Comparison of ENCODE assay signal across 24 cellular contexts in the genomic region with DNA sequence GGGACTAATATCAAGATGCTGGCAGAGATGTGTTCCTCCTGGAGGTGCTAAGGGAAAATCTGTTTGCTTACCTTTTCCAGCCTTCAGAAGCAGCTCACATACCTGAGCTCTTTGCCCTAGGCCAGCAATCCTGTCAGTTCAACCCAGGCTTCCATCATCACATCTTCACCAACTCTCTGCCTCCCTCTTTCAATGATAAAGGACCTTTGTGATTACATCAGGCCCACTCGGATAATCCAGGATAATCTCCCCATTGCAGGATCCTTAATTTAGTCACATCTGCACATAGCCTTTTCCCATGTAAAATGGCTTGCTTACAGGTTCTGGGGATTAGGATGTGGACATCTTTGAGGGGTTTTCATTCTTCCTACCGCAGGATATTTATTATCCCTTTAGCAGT. TPM values are rescaled to one million over a fixed set of nuclear protein-coding genes. Genes with fewer than 3 reads are reported as not detected.
DNase-seq lines count a peak whose midpoint lies in the region; ATAC-seq, FAIRE-seq and TF ChIP-seq lines count a peak whose summit lies in the region.
"Had no signal": no experiment of that assay in that cellular context is flagged by ENCODE, and none has a peak within 500 bp of the region (broad histone marks: within the 10 kb centered on the region; RNA-seq: fewer than 3 reads in every experiment).

No MANE protein-coding gene starts in this region.

- H3K79me1 ChIP-seq in H9 (ENCODE audit: insufficient read depth, low read depth, low read length, poor library complexity, severe bottlenecking), result no peaks in the 10 kb centered on the region

- H3K56ac ChIP-seq in H9 (ENCODE audit: insufficient read length, low read depth, low read length), result no peak overlapping the region

- H3K27ac ChIP-seq in H9 (ENCODE audit: insufficient read length, low read depth, low read length), result no peak overlapping the region
- H3K27ac ChIP-seq in WERI-Rb-1, result no peak overlapping the region
- no peak overlapping the region for H3K27ac ChIP-seq in pancreas
- H3K27ac ChIP-seq in CD8-positive, alpha-beta memory T cell (ENCODE audit: low read depth, low read length), result no peak overlapping the region
- H3K27ac ChIP-seq: BLaER1 treated with 17β-estradiol and CSF1 and Interleukin-3, amounts not matched to agents 10 nM and 100 nM had no signal

- WGBS in H9 (ENCODE audit: extremely low coverage, insufficient read length, low lambda C conversion rate), result no CpG with 5 or more reads among the region's 2 CpGs
- WGBS in pancreas, 2 donors, result 93 to 95% methylated on average over 2 of the region's 2 CpGs

- H3K27me3 Mint-ChIP-seq in H9 (ENCODE audit: low read depth), result no peaks in the 10 kb centered on the region
- H3K27me3 Mint-ChIP-seq in CD8-positive, alpha-beta memory T cell, result no peaks in the 10 kb centered on the region
- H3K27me3 Mint-ChIP-seq: B cell, IgD-negative memory B cell had no signal

- no peak overlapping the region for H2BK12ac ChIP-seq in H9 (ENCODE audit: insufficient read length, low read depth, low read length)

- H2BK20ac ChIP-seq in H9 (ENCODE audit: low read depth, low read length, poor library complexity, severe bottlenecking), result no peak overlapping the region

- no peaks in the 10 kb centered on the region; a peak in 1 of 5 replicates for H3K9me3 Mint-ChIP-seq in H9
- H3K9me3 Mint-ChIP-seq in CD8-positive, alpha-beta memory T cell, result no peaks in the 10 kb centered on the region
- H3K9me3 Mint-ChIP-seq: CD8-positive, alpha-beta T cell; IgD-negative memory B cell had no signal

- H3K27ac Mint-ChIP-seq in H9, result peak overlapping the region in 2 of 3 experiments; percentile 48 to 68; a peak in 4 of 7 replicates
- peak overlapping the region in 1 of 8 donors; percentile 38 for H3K27ac Mint-ChIP-seq in CD8-positive, alpha-beta memory T cell
- H3K27ac Mint-ChIP-seq: B cell; CD8-positive, alpha-beta T cell had no signal

- H3K27me3 ChIP-seq in H9 (ENCODE audit: insufficient read depth, low read length) (no peaks in the 10 kb centered on the region), WERI-Rb-1 (ENCODE audit: insufficient read depth, low read depth, severe bottlenecking) (no peaks in the 10 kb centered on the region), pancreas (no peaks in the 10 kb centered on the region)
- no peaks in the 10 kb centered on the region for H3K27me3 ChIP-seq in CD8-positive, alpha-beta memory T cell (ENCODE audit: insufficient read depth, low read length, poor library complexity, severe bottlenecking)
- H3K27me3 ChIP-seq: BLaER1 treated with 17β-estradiol and CSF1 and Interleukin-3, amounts not matched to agents 10 nM and 100 nM had no signal

- no peak overlapping the region for H3T11ph ChIP-seq in H9 (ENCODE audit: low read length)

- no peak overlapping the region for H4K8ac ChIP-seq in H9 (replicated peaks; ENCODE audit: insufficient read length, low read depth, low read length)

- H3K36me3 ChIP-seq in WERI-Rb-1, result no peaks in the 10 kb centered on the region
- H3K36me3 ChIP-seq in pancreas, result peaks cover 0 to 3% (median 0%) of the 10 kb centered on the region in 3 donors
- peaks cover 1% of the 10 kb centered on the region for H3K36me3 ChIP-seq in CD8-positive, alpha-beta memory T cell (ENCODE audit: insufficient read depth, low read length)

- no peak overlapping the region for H3K14ac ChIP-seq in H9 (ENCODE audit: insufficient read depth, low read length)

- H3K79me2 ChIP-seq in H9 (ENCODE audit: insufficient read depth, low read length), result no peaks in the 10 kb centered on the region; the same call in 1 of the 2 replicates

- no peak overlapping the region for H2AK5ac ChIP-seq in H9 (ENCODE audit: insufficient read length, low read length)

- H3K4me3 Mint-ChIP-seq in H9, result no peak overlapping the region
- no peak overlapping the region for H3K4me3 Mint-ChIP-seq in CD8-positive, alpha-beta memory T cell
- H3K4me3 Mint-ChIP-seq: B cell; CD8-positive, alpha-beta T cell; IgD-negative memory B cell had no signal

- no peak overlapping the region for H3K9ac ChIP-seq in H9 (ENCODE audit: extremely low read depth, insufficient read length, low read length)
- H3K9ac ChIP-seq: BLaER1 treated with 17β-estradiol and CSF1 and Interleukin-3, amounts not matched to agents 10 nM and 100 nM had no signal

- H3K18ac ChIP-seq in H9 (ENCODE audit: insufficient read length, low read depth, low read length), result no peak overlapping the region

- POLR2A ChIA-PET in CD8-positive, alpha-beta memory T cell (lab: Charles Lee), result no interaction called here

- H2BK5ac ChIP-seq in H9 (ENCODE audit: insufficient read length, low read length), result no peak overlapping the region

- H4K5ac ChIP-seq in H9 (ENCODE audit: insufficient read length, low read depth, low read length), result no peak overlapping the region

- no peak overlapping the region for H3K4me2 ChIP-seq in H9 (ENCODE audit: insufficient read depth, insufficient read length, low read length)
- H3K4me2 ChIP-seq: BLaER1 treated with 17β-estradiol and CSF1 and Interleukin-3, amounts not matched to agents 10 nM and 100 nM had no signal

- H3K36me3 Mint-ChIP-seq in H9 (ENCODE audit: insufficient read depth in 1 of 3, low read depth in 3 of 3), result peaks cover 0 to 2% (median under 1%) of the 10 kb centered on the region in 3 experiments; a peak in 3 of 7 replicates
- peaks cover 0 to 40% (median 12%) of the 10 kb centered on the region in 3 donors for H3K36me3 Mint-ChIP-seq in CD8-positive, alpha-beta memory T cell

- no peak for FAIRE-seq in pancreas (lab: Jason Lieb, UNC)
- FAIRE-seq: G401.6, GM12891, GM19239, H1, HepG2, HTR-8/SVneo had no signal

- intact Hi-C loops in pancreas (cut with DNase I), result no loop called here

- ATAC-seq in pancreas (no peak), HG03135 (IDR thresholded peaks at IDR 0.05; ENCODE audit: unreplicated experiment) (no peak), GM19324 (IDR thresholded peaks at IDR 0.05; ENCODE audit: low FRiP score, unreplicated experiment) (no peak)
- ATAC-seq: CD8-positive, alpha-beta T cell; HepG2 had no signal

- no peaks in the 10 kb centered on the region for H4K20me1 ChIP-seq in H9 (ENCODE audit: control insufficient read depth, insufficient read depth, insufficient read length)

- no peak overlapping the region for H3K23ac ChIP-seq in H9 (ENCODE audit: insufficient read length, low read depth, low read length)

- no peak overlapping the region for H3K4me3 ChIP-seq in WERI-Rb-1 (ENCODE audit: low read depth, low read length)
- H3K4me3 ChIP-seq in pancreas, result no peak overlapping the region
- no peak overlapping the region for H3K4me3 ChIP-seq in CD8-positive, alpha-beta memory T cell (ENCODE audit: low read length)
- H3K4me3 ChIP-seq: BLaER1 treated with 17β-estradiol and CSF1 and Interleukin-3, amounts not matched to agents 10 nM and 100 nM had no signal

- CTCF ChIA-PET in CD8-positive, alpha-beta memory T cell (lab: Charles Lee), result no interaction called here

- H4K91ac ChIP-seq in H9 (ENCODE audit: insufficient read length, low read depth, low read length), result no peak overlapping the region

- H3K4ac ChIP-seq in H9 (ENCODE audit: low read depth, low read length), result no peak overlapping the region

- no peak overlapping the region for H2AFZ ChIP-seq in H9 (ENCODE audit: low read length)

- TF ChIP-seq CTCF in H9 (conservative IDR thresholded peaks at IDR 0.05) (no peak), WERI-Rb-1 (IDR thresholded peaks at IDR 0.05; ENCODE audit: low read depth, low read length) (no peak), pancreas (IDR thresholded peaks at IDR 0.05) (no peak)

- H3K4me1 Mint-ChIP-seq in H9, result peaks cover 26 to 31% of the 10 kb centered on the region in 2 experiments
- H3K4me1 Mint-ChIP-seq in CD8-positive, alpha-beta memory T cell, result peaks cover 13 to 19% (median 14%) of the 10 kb centered on the region in 3 donors
- H3K4me1 Mint-ChIP-seq: B cell had no signal

- DNase-seq in H9 (no peak), NCI-H524 treated with DMSO at 0.1 percent for 48 hours (lab: John Stamatoyannopoulos, UW) (peak; percentile 53), WERI-Rb-1 (peak; percentile 53), pancreas (no peak)
- DNase-seq in CD8-positive, alpha-beta memory T cell, result no peak
- DNase-seq: CD8-positive, alpha-beta T cell; COR-L47; DMS 273 treated with DMSO at 0.1 percent for 48 hours; DMS53; DND-41; EL; HCEC 1CT; KBM-7 had no signal

- no peaks in the 10 kb centered on the region for H3K9me3 ChIP-seq in H9 (ENCODE audit: control insufficient read depth, low read depth, low read length)
- H3K9me3 ChIP-seq in WERI-Rb-1 (ENCODE audit: severe bottlenecking), result no peaks in the 10 kb centered on the region
- H3K9me3 ChIP-seq in pancreas, result no peaks in the 10 kb centered on the region
- H3K9me3 ChIP-seq in CD8-positive, alpha-beta memory T cell (ENCODE audit: low read length), result no peaks in the 10 kb centered on the region
- H3K9me3 ChIP-seq: BLaER1 treated with 17β-estradiol and CSF1 and Interleukin-3, amounts not matched to agents 10 nM and 100 nM had no signal

- no peaks in the 10 kb centered on the region for H3K23me2 ChIP-seq in H9 (ENCODE audit: insufficient read length, low read depth, low read length, poor library complexity, severe bottlenecking)

- H3K4me1 ChIP-seq in H9 (ENCODE audit: insufficient read depth, low read length) (no peaks in the 10 kb centered on the region), pancreas (no peaks in the 10 kb centered on the region)
- H3K4me1 ChIP-seq in CD8-positive, alpha-beta memory T cell (ENCODE audit: insufficient read depth, low read length), result no peaks in the 10 kb centered on the region

- no peak overlapping the region for H2BK15ac ChIP-seq in H9 (ENCODE audit: low read depth, low read length)

- H2BK120ac ChIP-seq in H9 (ENCODE audit: low read depth, low read length, poor library complexity, severe bottlenecking), result no peak overlapping the region

RNA-seq across cellular contexts. Expression of a gene that starts 58.3 kb away (rescaled TPM):
- total RNA-seq in H9 (2021), result 7.4 and 9.4 TPM in 2 replicates
- total RNA-seq in pancreas, result 1 to 10 TPM; 4.5 to 9.7 (median 5.8) TPM
- polyA plus RNA-seq in pancreas, result 1 to 10 TPM; 3.3 to 4.1 TPM
- total RNA-seq in CD8-positive, alpha-beta memory T cell, result 10 to 100 TPM; 13.4 to 14.4 TPM
- polyA plus RNA-seq in CD8-positive, alpha-beta memory T cell, result 6.8 TPM

RNA-seq across cellular contexts. Expression of a gene that starts 58.4 kb away (rescaled TPM):
- total RNA-seq in H9 (2021) (1.6 and 1.7 TPM in 2 replicates), pancreas (1 to 10 TPM; 3.0 to 5.0 (median 4.0) TPM)
- polyA plus RNA-seq in pancreas, result 1 to 10 TPM; 1.9 to 3.6 TPM
- total RNA-seq in CD8-positive, alpha-beta memory T cell, result 1 to 10 TPM; 6.9 to 7.9 TPM
- 5.9 TPM for polyA plus RNA-seq in CD8-positive, alpha-beta memory T cell

Comparison
In these comparisons a context has a peak if more than half of its experiments do, and no peak if none do; other contexts are left out.
1. DNase-seq: peak in NCI-H524 treated with DMSO at 0.1 percent for 48 hours (single experiment) and WERI-Rb-1 (single experiment); none in H9 (single experiment), pancreas (0 of 6) and CD8-positive, alpha-beta memory T cell (0 of 5).